ENCODE assay signal across 20 cellular contexts in the genomic region with DNA sequence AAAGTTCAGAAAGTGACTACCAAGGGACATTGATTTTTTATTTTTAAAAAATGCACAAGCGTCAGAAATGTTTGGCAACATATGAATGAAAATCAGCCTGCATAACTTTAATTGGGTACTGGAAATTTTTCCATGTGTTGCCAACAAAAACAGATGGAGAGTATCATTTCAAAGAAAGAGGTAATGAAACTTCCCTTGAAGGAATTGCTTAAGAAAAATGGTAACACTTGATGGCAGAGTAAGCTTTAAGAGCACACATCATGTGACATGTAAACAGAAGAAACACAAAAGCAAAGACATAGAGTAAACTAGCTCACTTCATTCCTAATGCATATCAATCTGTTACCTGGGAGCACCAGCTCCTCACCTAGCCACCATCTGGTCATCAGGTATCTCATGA. TPM values are rescaled to one million over a fixed set of nuclear protein-coding genes. Genes with fewer than 3 reads are reported as not detected.
DNase-seq lines count a peak whose midpoint lies in the region; ATAC-seq lines count a peak whose summit lies in the region.
"Had no signal": no experiment of that assay in that cellular context is flagged by ENCODE, and none has a peak within 500 bp of the region (broad histone marks: within the 10 kb centered on the region; RNA-seq: fewer than 3 reads in every experiment).

No MANE protein-coding gene starts in this region.

- no peaks in the 10 kb centered on the region for H3K36me3 Mint-ChIP-seq in activated naive CD4-positive, alpha-beta T cell treated with anti-CD3 and anti-CD28 coated beads, Interleukin-2, amount 50 U/mL, for 72 hours
- H3K36me3 Mint-ChIP-seq: CD8-positive, alpha-beta memory T cell had no signal

- WGBS in aorta, 2 donors: 28 to 45% methylated on average over 1 of the region's 1 CpG

- no peak overlapping the region for H3K27ac Mint-ChIP-seq in activated naive CD4-positive, alpha-beta T cell treated with anti-CD3 and anti-CD28 coated beads, Interleukin-2, amount 50 U/mL, for 72 hours
- H3K27ac Mint-ChIP-seq: CD8-positive, alpha-beta memory T cell had no signal

- H3K27me3 ChIP-seq in aorta (ENCODE audit: control insufficient read depth in 1 of 2, insufficient read depth in 2 of 2, low read length in 1 of 2): no peaks in the 10 kb centered on the region
- H3K27me3 ChIP-seq: MG63 had no signal

- no peak overlapping the region for H3K27ac ChIP-seq in aorta (ENCODE audit: low read depth in 1 of 2, low read length in 2 of 2)

- intact Hi-C loops in aorta (cut with DNase I): no loop called here

- ATAC-seq in aorta (ENCODE audit: low FRiP score): peak; percentile 19
- no peak for ATAC-seq in activated naive CD4-positive, alpha-beta T cell treated with anti-CD3 and anti-CD28 coated beads, Interleukin-2, amount 50 U/mL, for 72 hours
- ATAC-seq in HG03439 (IDR thresholded peaks at IDR 0.05; ENCODE audit: unreplicated experiment): no peak
- ATAC-seq in HG03175 (IDR thresholded peaks at IDR 0.05; ENCODE audit: unreplicated experiment): no peak
- ATAC-seq: HepG2, SK-N-SH treated with all-trans-retinoic acid at 6 μM for 48 hours had no signal

- H3K36me3 ChIP-seq in aorta (ENCODE audit: control insufficient read depth in 1 of 2, insufficient read depth in 2 of 2, low read length in 1 of 2): no peaks in the 10 kb centered on the region
- H3K36me3 ChIP-seq: MG63 had no signal

- no peak overlapping the region for H3K4me3 ChIP-seq in aorta (ENCODE audit: low read length in 2 of 2)
- H3K4me3 ChIP-seq: MG63 had no signal

- H3K9me3 Mint-ChIP-seq in activated naive CD4-positive, alpha-beta T cell treated with anti-CD3 and anti-CD28 coated beads, Interleukin-2, amount 50 U/mL, for 72 hours: no peaks in the 10 kb centered on the region
- H3K9me3 Mint-ChIP-seq: CD8-positive, alpha-beta memory T cell had no signal

- no peaks in the 10 kb centered on the region for H3K9me3 ChIP-seq in aorta (ENCODE audit: control insufficient read depth, low read length)
- H3K9me3 ChIP-seq: MG63 had no signal

- no peaks in the 10 kb centered on the region for H3K4me1 ChIP-seq in aorta (ENCODE audit: control insufficient read depth in 1 of 2, insufficient read depth in 2 of 2, low read length in 2 of 2)

- DNase-seq in NOMO-1 (lab: John Stamatoyannopoulos, UW; ENCODE audit: unreplicated experiment in 2 of 2) (peak; percentile 15 to 61), NOMO-1 treated with dmso at 0.1 percent for 144 hours (lab: John Stamatoyannopoulos, UW; ENCODE audit: unreplicated experiment) (no peak), NOMO-1 treated with DMSO at 0.1 percent for 48 hours (lab: John Stamatoyannopoulos, UW; ENCODE audit: unreplicated experiment) (peak; percentile 54), fibroblast of gingiva (ENCODE audit: low read depth) (peak; percentile 57), aorta (no peak)
- DNase-seq in activated naive CD4-positive, alpha-beta T cell treated with anti-CD3 and anti-CD28 coated beads, Interleukin-2, amount 50 U/mL, for 72 hours (ENCODE audit: low spot score in 2 of 2): no peak
- DNase-seq: 8988T; CD8-positive, alpha-beta memory T cell; GDM1; GOT3; MG63; NCI-H1417; NCI-H187 treated with DMSO at 0.1 percent for 48 hours; SHP77 treated with DMSO at 0.1 percent for 48 hours; T-helper 1 cell had no signal

RNA-seq across cellular contexts. Expression of gene OR2K2, which starts 47.1 kb away (rescaled TPM):
- total RNA-seq in aorta: not detected
- polyA plus RNA-seq in aorta: not detected
- not detected for total RNA-seq in activated naive CD4-positive, alpha-beta T cell treated with anti-CD3 and anti-CD28 coated beads, Interleukin-2, amount 50 U/mL, for 72 hours
- total RNA-seq: CD8-positive, alpha-beta memory T cell; HepG2 had no signal
- polyA plus RNA-seq: BJ; CD8-positive, alpha-beta memory T cell; HepG2 had no signal

Comparison
In these comparisons a context has a peak if more than half of its experiments do, and no peak if none do; other contexts are left out.
1. DNase-seq: peak in NOMO-1 (2 of 2), NOMO-1 treated with DMSO at 0.1 percent for 48 hours (single experiment) and fibroblast of gingiva (single experiment); none in NOMO-1 treated with dmso at 0.1 percent for 144 hours (single experiment), aorta (0 of 2) and activated naive CD4-positive, alpha-beta T cell treated with anti-CD3 and anti-CD28 coated beads, Interleukin-2, amount 50 U/mL, for 72 hours (0 of 2).